ENCODE assay signal across 15 cellular contexts in the genomic region with DNA sequence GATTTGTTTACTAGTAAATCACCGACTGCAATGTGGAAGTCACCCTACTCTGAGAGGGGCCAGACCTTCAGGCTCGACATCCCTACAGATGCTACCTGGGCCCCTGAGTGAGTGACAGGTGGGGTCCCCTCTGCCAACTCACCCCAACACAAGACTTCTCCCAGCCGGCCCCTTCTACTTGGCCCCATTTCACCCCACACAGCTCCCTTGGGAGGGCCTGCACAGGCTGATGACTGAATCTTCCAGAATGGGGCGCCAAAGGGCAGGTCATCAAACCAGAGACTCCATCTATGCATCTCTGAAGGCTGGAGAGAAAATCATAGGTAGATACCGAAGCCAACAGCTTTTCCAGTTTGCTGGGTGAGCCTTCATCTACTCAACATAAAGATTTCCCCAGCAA. TPM values are rescaled to one million over a fixed set of nuclear protein-coding genes. Genes with fewer than 3 reads are reported as not detected.
DNase-seq lines count a peak whose midpoint lies in the region; ATAC-seq and TF ChIP-seq lines count a peak whose summit lies in the region.
"Had no signal": no experiment of that assay in that cellular context is flagged by ENCODE, and none has a peak within 500 bp of the region (broad histone marks: within the 10 kb centered on the region; RNA-seq: fewer than 3 reads in every experiment).

No MANE protein-coding gene starts in this region.

- no peak overlapping the region for H3K27ac ChIP-seq in GM23248
- H3K27ac ChIP-seq: hepatocyte, parathyroid adenoma had no signal

- H3K9me3 ChIP-seq in GM23248 (ENCODE audit: low read depth): no peaks in the 10 kb centered on the region

- H3K4me3 Mint-ChIP-seq in Calu3 (ENCODE audit: low read depth, unreplicated experiment): no peak overlapping the region
- H3K4me3 Mint-ChIP-seq in T-helper 2 cell treated with Interferon-gamma antibody and Interleukin-4, amounts not matched to agents 5 μg/mL and 100 μg/mL, for 36 hours: no peak overlapping the region
- H3K4me3 Mint-ChIP-seq: activated T-cell treated with anti-CD3 and anti-CD28 coated beads, Interleukin-2, amount 50 U/mL, for 24 hours had no signal

- CTCF ChIA-PET in Calu3 (lab: Charles Lee): no interaction called here

- no peaks in the 10 kb centered on the region for H4K20me1 ChIP-seq in GM23248 (ENCODE audit: insufficient read depth)

- ATAC-seq in HG03196 (IDR thresholded peaks at IDR 0.05; ENCODE audit: unreplicated experiment): no peak
- ATAC-seq in GM18520 (IDR thresholded peaks at IDR 0.05; ENCODE audit: unreplicated experiment): no peak

- no peak overlapping the region for H3K4me2 ChIP-seq in GM23248 (ENCODE audit: unreplicated experiment)
- H3K4me2 ChIP-seq: hepatocyte had no signal

- H3K27me3 Mint-ChIP-seq in Calu3 (ENCODE audit: unreplicated experiment): peaks cover 99% of the 10 kb centered on the region
- peaks cover 7% of the 10 kb centered on the region for H3K27me3 Mint-ChIP-seq in T-helper 2 cell treated with Interferon-gamma antibody and Interleukin-4, amounts not matched to agents 5 μg/mL and 100 μg/mL, for 36 hours (ENCODE audit: low read depth)

- no peaks in the 10 kb centered on the region for H3K36me3 Mint-ChIP-seq in Calu3 (ENCODE audit: insufficient read depth, unreplicated experiment)
- no peaks in the 10 kb centered on the region for H3K36me3 Mint-ChIP-seq in T-helper 2 cell treated with Interferon-gamma antibody and Interleukin-4, amounts not matched to agents 5 μg/mL and 100 μg/mL, for 36 hours (ENCODE audit: low read depth)

- H3K4me1 Mint-ChIP-seq in Calu3 (ENCODE audit: low read depth, unreplicated experiment): no peaks in the 10 kb centered on the region
- H3K4me1 Mint-ChIP-seq in T-helper 2 cell treated with Interferon-gamma antibody and Interleukin-4, amounts not matched to agents 5 μg/mL and 100 μg/mL, for 36 hours (ENCODE audit: low read depth): peaks cover 2% of the 10 kb centered on the region

- no peak overlapping the region for H2AFZ ChIP-seq in GM23248
- H2AFZ ChIP-seq: hepatocyte, parathyroid adenoma had no signal

- H3K9me3 Mint-ChIP-seq in Calu3 (ENCODE audit: low read depth, unreplicated experiment): no peaks in the 10 kb centered on the region
- H3K9me3 Mint-ChIP-seq in T-helper 2 cell treated with Interferon-gamma antibody and Interleukin-4, amounts not matched to agents 5 μg/mL and 100 μg/mL, for 36 hours: no peaks in the 10 kb centered on the region

- no peaks in the 10 kb centered on the region for H3K79me2 ChIP-seq in GM23248 (ENCODE audit: insufficient read depth)
- H3K79me2 ChIP-seq: hepatocyte, parathyroid adenoma had no signal

- H3K27me3 ChIP-seq in GM23248 (replicated peaks; ENCODE audit: insufficient read depth): peaks cover 16% of the 10 kb centered on the region
- H3K27me3 ChIP-seq: hepatocyte had no signal

- no TSS peak for BruUV-seq in Calu3 (replicated peaks; lab: Mats Ljungman, UMichigan)

- DNase-seq in AG09309 (ENCODE audit: low read depth) (no peak), GM23248 (peak; percentile 23), NCI-H2107 treated with DMSO at 0.1 percent for 48 hours (lab: John Stamatoyannopoulos, UW; ENCODE audit: unreplicated experiment) (peak; percentile 52), epithelial cell of esophagus (ENCODE audit: low read depth) (peak; percentile 40), Calu3 (no peak)
- no peak for DNase-seq in T-helper 2 cell treated with Interferon-gamma antibody and Interleukin-4, amounts not matched to agents 5 μg/mL and 100 μg/mL, for 36 hours (ENCODE audit: low spot score)
- DNase-seq: activated T-cell treated with anti-CD3 and anti-CD28 coated beads, Interleukin-2, amount 50 U/mL, for 24 hours; amygdala; mesendoderm; NCI-H226; stimulated activated naive CD4-positive, alpha-beta T cell had no signal

- H3K36me3 ChIP-seq in GM23248 (ENCODE audit: low read depth): no peaks in the 10 kb centered on the region

- no peaks in the 10 kb centered on the region for H3F3A ChIP-seq in GM23248 (ENCODE audit: insufficient read depth)

- in situ Hi-C loops in GM23248 (cut with MboI): no loop called here

- no peak overlapping the region for H3K27ac Mint-ChIP-seq in Calu3 (ENCODE audit: unreplicated experiment)
- no peak overlapping the region for H3K27ac Mint-ChIP-seq in T-helper 2 cell treated with Interferon-gamma antibody and Interleukin-4, amounts not matched to agents 5 μg/mL and 100 μg/mL, for 36 hours
- H3K27ac Mint-ChIP-seq: activated T-cell treated with anti-CD3 and anti-CD28 coated beads, Interleukin-2, amount 50 U/mL, for 24 hours had no signal

- H3K9ac ChIP-seq in GM23248: no peak overlapping the region
- H3K9ac ChIP-seq: parathyroid adenoma had no signal

- H3K4me3 ChIP-seq in AG09309 (ENCODE audit: control insufficient read depth, low read depth, low read length): no peak overlapping the region
- H3K4me3 ChIP-seq in GM23248: no peak overlapping the region
- no peak overlapping the region for H3K4me3 ChIP-seq in epithelial cell of esophagus (ENCODE audit: low read length)
- H3K4me3 ChIP-seq: hepatocyte had no signal

- intact Hi-C loops in Calu3 (cut with micrococcal nuclease; ENCODE audit: unreplicated experiment): no loop called here

- no peaks in the 10 kb centered on the region for H3K4me1 ChIP-seq in GM23248 (ENCODE audit: insufficient read depth)
- H3K4me1 ChIP-seq: parathyroid adenoma had no signal

- TF ChIP-seq CTCF in AG09309 (IDR thresholded peaks at IDR 0.05; ENCODE audit: control insufficient read depth, insufficient read depth, low read depth, low read length, missing control alignments): peak; percentile 20
- peak; percentile 32 for TF ChIP-seq CTCF in epithelial cell of esophagus (IDR thresholded peaks at IDR 0.05; ENCODE audit: insufficient read depth, low read depth, low read length, missing control alignments)
- TF ChIP-seq CTCF in Calu3 (IDR thresholded peaks at IDR 0.05; ENCODE audit: unreplicated experiment): no peak

- WGBS in GM23248 (ENCODE audit: low coverage in 1 of 2, low lambda C conversion rate in 2 of 2, missing lambda C conversion rate in 2 of 2), 2 experiments: 53% methylated on average over 5 of the region's 5 CpGs

- no peaks in the 10 kb centered on the region for H3K9me2 ChIP-seq in GM23248 (ENCODE audit: insufficient read depth)

RNA-seq across cellular contexts. Expression of a gene that starts 9.4 kb away (rescaled TPM):
- total RNA-seq in GM23248 (2014; rRNA removed; shearing (Covaris generic)): not detected in 2 replicates
- polyA plus RNA-seq in GM23248 (2016; fragmentation: Nextera tagmentation; extraction: Ambion mirVana): not detected in 2 replicates
- not detected in 2 replicates for total RNA-seq in Calu3 (2022)

RNA-seq across cellular contexts. Expression of a gene that starts 16.1 kb away (rescaled TPM):
- not detected in 2 replicates for total RNA-seq in GM23248 (2014; rRNA removed; shearing (Covaris generic))
- polyA plus RNA-seq in GM23248 (2016; fragmentation: Nextera tagmentation; extraction: Ambion mirVana): not detected in 2 replicates
- not detected in 2 replicates for total RNA-seq in Calu3 (2022)
- total RNA-seq: hepatocyte had no signal
- polyA plus RNA-seq: hepatocyte had no signal

RNA-seq across cellular contexts. Expression of a gene that starts 24.8 kb away (rescaled TPM):
- not detected in 2 replicates for total RNA-seq in GM23248 (2014; rRNA removed; shearing (Covaris generic))
- polyA plus RNA-seq in GM23248 (2016; fragmentation: Nextera tagmentation; extraction: Ambion mirVana): not detected in 2 replicates
- total RNA-seq in Calu3 (2022): not detected in 2 replicates
- total RNA-seq: hepatocyte had no signal
- polyA plus RNA-seq: hepatocyte had no signal

RNA-seq across cellular contexts. Expression of a gene that starts 42.6 kb away (rescaled TPM):
- total RNA-seq in GM23248 (2014; rRNA removed; shearing (Covaris generic)): not detected in 2 replicates
- polyA plus RNA-seq in GM23248 (2016; fragmentation: Nextera tagmentation; extraction: Ambion mirVana): not detected in 2 replicates
- total RNA-seq in Calu3 (2022): 5.0 and 10.6 TPM in 2 replicates

RNA-seq across cellular contexts. Expression of a gene that starts 51.6 kb away (rescaled TPM):
- total RNA-seq in GM23248 (2014; rRNA removed; shearing (Covaris generic)): not detected in 2 replicates
- not detected in 2 replicates for polyA plus RNA-seq in GM23248 (2016; fragmentation: Nextera tagmentation; extraction: Ambion mirVana)
- 0.38 TPM in 1 of 2 replicates, not detected in the other for total RNA-seq in Calu3 (2022)
- total RNA-seq: hepatocyte had no signal
- polyA plus RNA-seq: hepatocyte had no signal

Comparison
In these comparisons a context has a peak if more than half of its experiments do, and no peak if none do; other contexts are left out.
1. DNase-seq: peak in GM23248 (single experiment), NCI-H2107 treated with DMSO at 0.1 percent for 48 hours (single experiment) and epithelial cell of esophagus (single experiment); none in AG09309 (single experiment), Calu3 (single experiment) and T-helper 2 cell treated with Interferon-gamma antibody and Interleukin-4, amounts not matched to agents 5 μg/mL and 100 μg/mL, for 36 hours (single experiment).